Comparison of ENCODE assay signal across 10 cellular contexts in genomic region chr15:39273805-39274411, GRCh38.
DNase-seq lines count a peak whose midpoint lies in the region; ATAC-seq and TF ChIP-seq lines count a peak whose summit lies in the region.
"Had no signal": no experiment of that assay in that cellular context is flagged by ENCODE, and none has a peak within 500 bp of the region (broad histone marks: within the 10 kb centered on the region; RNA-seq: fewer than 3 reads in every experiment).

No MANE protein-coding gene starts in this region.

- H3K36me3 ChIP-seq in body of pancreas (replicated peaks in 1 of 2; ENCODE audit: insufficient read depth in 1 of 2, low read depth in 2 of 2): no peaks in the 10 kb centered on the region
- H3K36me3 ChIP-seq in lung (ENCODE audit: control insufficient read depth in 2 of 2, insufficient read depth in 2 of 2, low read length in 2 of 2): no peaks in the 10 kb centered on the region
- H3K36me3 ChIP-seq: WERI-Rb-1 had no signal

- ATAC-seq in body of pancreas (peak; percentile 92), lung (ENCODE audit: insufficient read depth, low FRiP score) (peak; percentile 76), GM18520 (IDR thresholded peaks at IDR 0.05; ENCODE audit: unreplicated experiment) (no peak)

- DNase-seq in DMS53 (lab: John Stamatoyannopoulos, UW) (peak; percentile 96), NCI-H146 treated with DMSO at 0.1 percent for 48 hours (lab: John Stamatoyannopoulos, UW; ENCODE audit: unreplicated experiment) (peak; percentile 72), body of pancreas (peak; percentile 88 to 98 (median 94)), lung (ENCODE audit: low spot score) (peak; percentile 76), DMS79 treated with DMSO at 0.1 percent for 48 hours (lab: John Stamatoyannopoulos, UW) (no peak), putamen (ENCODE audit: low spot score) (no peak)
- no peak for DNase-seq in activated CD4-positive, alpha-beta T cell treated with anti-CD3 and anti-CD28 coated beads, Interleukin-2, amount 50 U/mL, for 1 hour
- DNase-seq: nucleus accumbens, WERI-Rb-1 had no signal

- 13 to 14% methylated on average over 3 of the region's 3 CpGs for WGBS in body of pancreas, 2 donors
- 43 to 61% methylated on average over 3 of the region's 3 CpGs for WGBS in lung, 2 donors

- no peak for TF ChIP-seq POLR2A in body of pancreas (IDR thresholded peaks at IDR 0.05)

- H3K27ac ChIP-seq in body of pancreas (peak overlapping the region; percentile 86 to 93 (median 89)), lung (ENCODE audit: low read depth in 1 of 2, low read length in 1 of 2) (no peak overlapping the region)
- H3K27ac ChIP-seq: WERI-Rb-1 had no signal

- TF ChIP-seq CTCF in body of pancreas (IDR thresholded peaks at IDR 0.05): no peak
- TF ChIP-seq CTCF in lung (IDR thresholded peaks at IDR 0.05; ENCODE audit: control extremely low read depth, extremely low read depth): no peak

- no peak overlapping the region for H3K4me3 ChIP-seq in body of pancreas
- no peak overlapping the region for H3K4me3 ChIP-seq in lung

- H3K4me1 ChIP-seq in body of pancreas (peaks cover 64% of the 10 kb centered on the region), lung (ENCODE audit: control insufficient read depth in 2 of 2, insufficient read depth in 2 of 2, low read length in 2 of 2) (no peaks in the 10 kb centered on the region)

- H3K27me3 ChIP-seq in body of pancreas: no peaks in the 10 kb centered on the region
- H3K27me3 ChIP-seq in lung (ENCODE audit: control insufficient read depth, insufficient read depth): no peaks in the 10 kb centered on the region

- H3K9me3 ChIP-seq in body of pancreas: no peaks in the 10 kb centered on the region
- no peaks in the 10 kb centered on the region for H3K9me3 ChIP-seq in lung (ENCODE audit: control insufficient read depth in 2 of 2, insufficient read depth in 1 of 2, low read length in 1 of 2)

- intact Hi-C loops in body of pancreas (cut with DNase I): no loop called here

Comparison
In these comparisons a context has a peak if more than half of its experiments do, and no peak if none do; other contexts are left out.
1. DNase-seq: peak in DMS53 (single experiment), NCI-H146 treated with DMSO at 0.1 percent for 48 hours (single experiment), body of pancreas (4 of 4) and lung (single experiment); none in activated CD4-positive, alpha-beta T cell treated with anti-CD3 and anti-CD28 coated beads, Interleukin-2, amount 50 U/mL, for 1 hour (single experiment), DMS79 treated with DMSO at 0.1 percent for 48 hours (single experiment) and putamen (single experiment).
2. H3K27ac ChIP-seq: peak in body of pancreas (4 of 4); none in lung (0 of 2).